In the genomic region with DNA sequence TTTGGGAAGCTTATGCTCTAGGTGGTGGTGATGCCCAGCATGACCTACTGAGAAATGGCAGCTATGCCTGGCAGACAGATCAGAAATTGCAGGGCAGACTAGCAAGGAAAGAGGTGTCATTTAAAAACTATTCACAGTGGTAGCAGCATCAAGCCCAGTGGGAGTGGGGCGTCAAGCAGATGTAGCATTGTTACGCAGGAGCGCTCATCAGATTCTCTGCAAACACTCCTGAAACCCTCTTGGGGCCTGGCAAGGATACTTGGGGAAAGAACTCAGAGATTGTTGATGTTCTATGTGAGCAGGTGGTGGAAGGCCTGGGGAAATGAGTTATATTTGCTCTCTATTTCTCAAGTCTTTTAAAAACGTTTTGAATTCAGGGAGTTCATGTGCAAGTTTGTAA, we compare ENCODE assay signal across 13 cellular contexts.
"Had no signal": no experiment of that assay in that cellular context is flagged by ENCODE, and none has a peak within 500 bp of the region (broad histone marks: within the 10 kb centered on the region; RNA-seq: fewer than 3 reads in every experiment).

No MANE protein-coding gene starts in this region.

- H3K27ac Mint-ChIP-seq: activated naive CD4-positive, alpha-beta T cell treated with anti-CD3 and anti-CD28 coated beads, Interleukin-2, amount 50 U/mL, for 24 hours; natural killer cell treated with Interleukin-12 subunit alpha and Interleukin-12 subunit beta and Interleukin-15 and Interleukin-18, amount 100 ng/mL, for 72 hours had no signal

- H3K4me3 ChIP-seq: prostate gland, sigmoid colon, upper lobe of right lung had no signal

- H3K9me3 ChIP-seq: prostate gland, upper lobe of right lung had no signal

- H3K4me3 Mint-ChIP-seq: activated naive CD4-positive, alpha-beta T cell treated with anti-CD3 and anti-CD28 coated beads, Interleukin-2, amount 50 U/mL, for 24 hours; natural killer cell treated with Interleukin-12 subunit alpha and Interleukin-12 subunit beta and Interleukin-15 and Interleukin-18, amount 100 ng/mL, for 72 hours had no signal

- H3K4me1 ChIP-seq: prostate gland, sigmoid colon, upper lobe of right lung had no signal

- ATAC-seq: natural killer cell treated with Interleukin-12 subunit alpha and Interleukin-12 subunit beta and Interleukin-15 and Interleukin-18, amount 100 ng/mL, for 72 hours; upper lobe of right lung had no signal

- H3K4me1 Mint-ChIP-seq: activated naive CD4-positive, alpha-beta T cell treated with anti-CD3 and anti-CD28 coated beads, Interleukin-2, amount 50 U/mL, for 24 hours had no signal

- H3K27me3 ChIP-seq: sigmoid colon, upper lobe of right lung had no signal

- DNase-seq: activated CD4-positive, alpha-beta T cell treated with anti-CD3 and anti-CD28 coated beads, Interleukin-2, amount 50 U/mL, for 1 hour; amygdala; cerebellar nuclear complex; dermis blood vessel endothelial cell; mammary epithelial cell; sigmoid colon; stimulated activated CD4-positive, alpha-beta T cell treated with anti-CD3 and anti-CD28 coated beads, Interleukin-12 subunit alpha, Interleukin-12 subunit beta, amount 100 ng/mL, for 4 hours; stimulated activated naive CD4-positive, alpha-beta T cell; substantia nigra; upper lobe of right lung had no signal

- H3K36me3 ChIP-seq: prostate gland, sigmoid colon, upper lobe of right lung had no signal

- H3K27me3 Mint-ChIP-seq: activated naive CD4-positive, alpha-beta T cell treated with anti-CD3 and anti-CD28 coated beads, Interleukin-2, amount 50 U/mL, for 24 hours; natural killer cell treated with Interleukin-12 subunit alpha and Interleukin-12 subunit beta and Interleukin-15 and Interleukin-18, amount 100 ng/mL, for 72 hours had no signal

- H3K27ac ChIP-seq: prostate gland, sigmoid colon, upper lobe of right lung had no signal
